17 cellular contexts compared by ENCODE assay signal in genomic region chr6:79257381-79258205, GRCh38. TPM values are rescaled to one million over a fixed set of nuclear protein-coding genes. Genes with fewer than 3 reads are reported as not detected.
DNase-seq lines count a peak whose midpoint lies in the region; TF ChIP-seq lines count a peak whose summit lies in the region.
"Had no signal": no experiment of that assay in that cellular context is flagged by ENCODE, and none has a peak within 500 bp of the region (broad histone marks: within the 10 kb centered on the region; RNA-seq: fewer than 3 reads in every experiment).

No MANE protein-coding gene starts in this region.

- no peaks in the 10 kb centered on the region for H3K36me3 ChIP-seq in adipocyte (ENCODE audit: control insufficient read depth, insufficient read depth, low read length, severe bottlenecking)

- H3K9me3 ChIP-seq in adipocyte (ENCODE audit: control insufficient read depth, low read length): peaks cover 8% of the 10 kb centered on the region

- H3K4me3 ChIP-seq in adipocyte (ENCODE audit: low read length) (no peak overlapping the region), fibroblast of pulmonary artery (replicated peaks; ENCODE audit: low read depth, low read length) (no peak overlapping the region)

- no peak for TF ChIP-seq CTCF in fibroblast of pulmonary artery (IDR thresholded peaks at IDR 0.05; ENCODE audit: low read length, missing control alignments)

- no peaks in the 10 kb centered on the region for H3K27me3 ChIP-seq in adipocyte (replicated peaks; ENCODE audit: control insufficient read depth, insufficient read depth, low read length)

- DNase-seq in A172 (ENCODE audit: low spot score) (peak; percentile 59), HS-5 (ENCODE audit: low read depth) (peak; percentile 73), adipocyte (ENCODE audit: low read depth) (peak; percentile 44), fibroblast of pulmonary artery (ENCODE audit: low read depth) (peak; percentile 76), OCI-M1 (lab: John Stamatoyannopoulos, UW) (no peak), NCI-H526 treated with DMSO at 0.1 percent for 48 hours (lab: John Stamatoyannopoulos, UW) (no peak), NCI-H1930 (lab: John Stamatoyannopoulos, UW) (no peak), DMS153 treated with DMSO at 0.1 percent for 48 hours (lab: John Stamatoyannopoulos, UW; ENCODE audit: unreplicated experiment) (no peak)
- DNase-seq: activated T-cell treated with anti-CD3 and anti-CD28 coated beads, Interleukin-2, amount 50 U/mL, for 4 hours; amygdala; COR-L47; mesendoderm; MM.1S; NCI-H2107; NCI-H774; stimulated activated CD4-positive, alpha-beta T cell treated with anti-CD3 and anti-CD28 coated beads, Interleukin-4, amount 100 ng/mL, for 1 hour; T-helper 17 cell had no signal

- no peak overlapping the region for H3K9ac ChIP-seq in adipocyte (ENCODE audit: low read length)

- peaks cover 11% of the 10 kb centered on the region for H3K4me1 ChIP-seq in adipocyte (ENCODE audit: control insufficient read depth, insufficient read depth, low read length)

RNA-seq across cellular contexts. Expression of gene HMGN3, which starts 23.1 kb away (rescaled TPM):
- total RNA-seq in A172 (2014; rRNA removed; shearing (Covaris generic)): 73.9 and 119 TPM in 2 replicates

Comparison
In these comparisons a context has a peak if more than half of its experiments do, and no peak if none do; other contexts are left out.
1. DNase-seq: peak in A172 (single experiment), HS-5 (single experiment), adipocyte (single experiment) and fibroblast of pulmonary artery (single experiment); none in OCI-M1 (single experiment), NCI-H526 treated with DMSO at 0.1 percent for 48 hours (single experiment), NCI-H1930 (0 of 2) and DMS153 treated with DMSO at 0.1 percent for 48 hours (single experiment).